Comparison of ENCODE assay signal across 8 cellular contexts in the genomic region with DNA sequence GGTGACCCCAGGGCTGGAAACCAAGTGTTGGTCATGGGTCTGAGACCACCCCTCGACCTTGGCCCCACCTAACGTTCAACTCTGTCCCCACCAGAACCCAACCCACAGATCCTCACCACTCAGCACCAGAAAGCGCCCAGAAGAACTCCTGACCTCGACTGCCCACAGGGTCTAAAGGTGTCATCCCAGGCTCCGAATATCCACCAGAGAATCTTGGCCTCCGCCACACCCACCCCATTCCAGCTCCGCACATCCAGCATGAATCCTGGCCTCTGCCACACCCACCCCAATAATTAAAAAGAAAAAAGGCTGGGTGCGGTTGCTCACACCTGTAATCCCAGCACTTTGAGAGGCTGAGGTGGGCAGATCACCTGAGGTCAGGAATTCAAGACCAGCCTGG. TPM values are rescaled to one million over a fixed set of nuclear protein-coding genes. Genes with fewer than 3 reads are reported as not detected.
DNase-seq lines count a peak whose midpoint lies in the region; ATAC-seq and TF ChIP-seq lines count a peak whose summit lies in the region.

No MANE protein-coding gene starts in this region.

- H4K20me1 ChIP-seq in OCI-LY1 (ENCODE audit: insufficient read depth, low read length) = no peaks in the 10 kb centered on the region

- peak overlapping the region; percentile 77 for H3K4me2 ChIP-seq in OCI-LY1 (ENCODE audit: low read length)

- TF ChIP-seq CTCF in OCI-LY1 (IDR thresholded peaks at IDR 0.05; ENCODE audit: low read length) = no peak

- H3K9ac ChIP-seq in OCI-LY1 (ENCODE audit: low read length) (peak overlapping the region; percentile 62), endocrine pancreas (ENCODE audit: control insufficient read depth, insufficient read depth, low read length) (peak overlapping the region; percentile 47)

- ATAC-seq in CD4-positive, CD25-positive, alpha-beta regulatory T cell (ENCODE audit: low read depth in 2 of 2) = no peak
- no peak for ATAC-seq in HG02981 (IDR thresholded peaks at IDR 0.05; ENCODE audit: unreplicated experiment)

- no peaks in the 10 kb centered on the region for H3K9me2 ChIP-seq in OCI-LY1 (ENCODE audit: low read depth, low read length)

- H3F3A ChIP-seq in OCI-LY1 (ENCODE audit: insufficient read depth, low read length) = no peaks in the 10 kb centered on the region; the same call in 1 of the 2 replicates

- peaks cover 12% of the 10 kb centered on the region for H3K36me3 Mint-ChIP-seq in CD4-positive, CD25-positive, alpha-beta regulatory T cell

- peak overlapping the region; percentile 96 to 100 (median 98) for H3K27ac Mint-ChIP-seq in CD4-positive, CD25-positive, alpha-beta regulatory T cell

- H3K4me3 ChIP-seq in CD4-positive, CD25-positive, alpha-beta regulatory T cell (ENCODE audit: low read depth, low read length) = peak overlapping the region; percentile 87
- H3K4me3 ChIP-seq in OCI-LY1 (ENCODE audit: low read depth, low read length, poor library complexity, severe bottlenecking) (peak overlapping the region; percentile 94), endocrine pancreas (ENCODE audit: control insufficient read depth, insufficient read depth, low read length) (peak overlapping the region; percentile 65), neuron (ENCODE audit: low read length) (peak overlapping the region; percentile 92)

- peaks cover 32% of the 10 kb centered on the region for H3K79me2 ChIP-seq in OCI-LY1 (ENCODE audit: insufficient read depth, low read length)

- DNase-seq in CD4-positive, CD25-positive, alpha-beta regulatory T cell = no peak
- DNase-seq in NCI-H2081 treated with DMSO at 0.1 percent for 48 hours (lab: John Stamatoyannopoulos, UW) (no peak), UCSD-AML1 (lab: John Stamatoyannopoulos, UW; ENCODE audit: unreplicated experiment) (no peak), dermis blood vessel endothelial cell (no peak)

- H3K27ac ChIP-seq in CD4-positive, CD25-positive, alpha-beta regulatory T cell (ENCODE audit: insufficient read depth, low read length, poor library complexity, severe bottlenecking) = peak overlapping the region; percentile 84
- peak overlapping the region; percentile 96 for H3K27ac ChIP-seq in OCI-LY1 (ENCODE audit: low read depth, low read length, poor library complexity, severe bottlenecking)

- H2AFZ ChIP-seq in OCI-LY1 (ENCODE audit: low read length) (no peak overlapping the region), neuron (ENCODE audit: low read depth, low read length) (no peak overlapping the region)

- peaks cover 54% of the 10 kb centered on the region for H3K4me1 ChIP-seq in CD4-positive, CD25-positive, alpha-beta regulatory T cell (ENCODE audit: control insufficient read depth, insufficient read depth, low read length, poor library complexity, severe bottlenecking)
- H3K4me1 ChIP-seq in OCI-LY1 (ENCODE audit: insufficient read depth, low read length, severe bottlenecking) = peaks cover 63% of the 10 kb centered on the region
- peaks cover 5% of the 10 kb centered on the region for H3K4me1 ChIP-seq in endocrine pancreas (ENCODE audit: control insufficient read depth, insufficient read depth, low read length)
- peaks cover 30% of the 10 kb centered on the region for H3K4me1 ChIP-seq in neuron (ENCODE audit: insufficient read depth, low read length)

- peaks cover 2% of the 10 kb centered on the region for H3K36me3 ChIP-seq in CD4-positive, CD25-positive, alpha-beta regulatory T cell (ENCODE audit: control insufficient read depth, insufficient read depth, low read length)
- no peaks in the 10 kb centered on the region; the same call in 1 of the 2 replicates for H3K36me3 ChIP-seq in OCI-LY1 (ENCODE audit: insufficient read depth, low read length)
- no peaks in the 10 kb centered on the region for H3K36me3 ChIP-seq in endocrine pancreas (ENCODE audit: control insufficient read depth, insufficient read depth, low read length)
- peaks cover 11% of the 10 kb centered on the region for H3K36me3 ChIP-seq in neuron (ENCODE audit: insufficient read depth, low read length)

- peak overlapping the region; percentile 97 to 100 (median 100) for H3K4me3 Mint-ChIP-seq in CD4-positive, CD25-positive, alpha-beta regulatory T cell

- no peaks in the 10 kb centered on the region for H3K9me3 ChIP-seq in CD4-positive, CD25-positive, alpha-beta regulatory T cell (ENCODE audit: control insufficient read depth in 2 of 2, low read length in 2 of 2)
- H3K9me3 ChIP-seq in OCI-LY1 (ENCODE audit: low read length) (no peaks in the 10 kb centered on the region), endocrine pancreas (ENCODE audit: control insufficient read depth, low read length) (no peaks in the 10 kb centered on the region), neuron (ENCODE audit: low read length) (no peaks in the 10 kb centered on the region)

- peaks cover 0 to 3% (median 0%) of the 10 kb centered on the region in 7 donors for H3K9me3 Mint-ChIP-seq in CD4-positive, CD25-positive, alpha-beta regulatory T cell

- peaks cover 8% of the 10 kb centered on the region for H3K27me3 Mint-ChIP-seq in CD4-positive, CD25-positive, alpha-beta regulatory T cell

- H3K27me3 ChIP-seq in CD4-positive, CD25-positive, alpha-beta regulatory T cell (ENCODE audit: control insufficient read depth, insufficient read depth, low read length) = no peaks in the 10 kb centered on the region
- H3K27me3 ChIP-seq in OCI-LY1 (ENCODE audit: insufficient read depth, low read length) = no peaks in the 10 kb centered on the region
- H3K27me3 ChIP-seq in endocrine pancreas (ENCODE audit: control insufficient read depth, insufficient read depth, low read length) = no peaks in the 10 kb centered on the region
- H3K27me3 ChIP-seq in neuron (ENCODE audit: insufficient read depth, low read length) = no peaks in the 10 kb centered on the region

- peaks cover 8 to 57% (median 38%) of the 10 kb centered on the region in 4 donors for H3K4me1 Mint-ChIP-seq in CD4-positive, CD25-positive, alpha-beta regulatory T cell

RNA-seq across cellular contexts. Expression of gene CERK, which starts 1.3 kb away (rescaled TPM):
- 105 TPM for total RNA-seq in CD4-positive, CD25-positive, alpha-beta regulatory T cell
- 10 to 100 TPM; 75.5 to 94.3 (median 81.5) TPM for polyA plus RNA-seq in CD4-positive, CD25-positive, alpha-beta regulatory T cell
- total RNA-seq in dermis blood vessel endothelial cell = 87.8 and 106 TPM in 2 replicates

RNA-seq across cellular contexts. Expression of gene TBC1D22A, which starts 25.7 kb away (rescaled TPM):
- total RNA-seq in CD4-positive, CD25-positive, alpha-beta regulatory T cell = 42.5 TPM
- polyA plus RNA-seq in CD4-positive, CD25-positive, alpha-beta regulatory T cell = 10 to 100 TPM; 19.8 to 34.0 (median 23.0) TPM
- total RNA-seq in dermis blood vessel endothelial cell = 19.4 and 23.8 TPM in 2 replicates
